ENCODE assay signal across 6 cellular contexts in genomic region chr12:55818140-55818728, GRCh38. TPM values are rescaled to one million over a fixed set of nuclear protein-coding genes. Genes with fewer than 3 reads are reported as not detected.
DNase-seq lines count a peak whose midpoint lies in the region; ATAC-seq and TF ChIP-seq lines count a peak whose summit lies in the region.

No MANE protein-coding gene starts in this region.

- H3K4me1 ChIP-seq in PC-9 (replicated peaks; ENCODE audit: insufficient read depth) (peaks cover 18% of the 10 kb centered on the region), iPS DF 6.9 (ENCODE audit: control insufficient read depth, insufficient read depth, low read length) (no peaks in the 10 kb centered on the region)

- H3K4me2 ChIP-seq in PC-9: peak overlapping the region; percentile 87

- TSS peak; percentile 66 for BruUV-seq in PC-9 (replicated peaks; lab: Mats Ljungman, UMichigan)

- H3K79me2 ChIP-seq in PC-9 (ENCODE audit: low read depth): peaks cover 66% of the 10 kb centered on the region

- peaks cover 19% of the 10 kb centered on the region for H4K20me1 ChIP-seq in PC-9 (ENCODE audit: insufficient read depth)

- no peaks in the 10 kb centered on the region for H3K9me2 ChIP-seq in PC-9 (ENCODE audit: insufficient read depth)

- no peaks in the 10 kb centered on the region for H3K9me3 Mint-ChIP-seq in activated naive CD4-positive, alpha-beta T cell treated with anti-CD3 and anti-CD28 coated beads, Interleukin-2, amount 10 ng/mL, durations not matched to agents 7 days and 5 days

- CTCF ChIA-PET in PC-9 (lab: Charles Lee): interaction anchor here (0.6 to 1.4 kb wide), 11 partner anchors 8 to 222 kb away, joined by 3 to 10 read pairs (median 4); partner anchors contain the start of genes DNAJC14, PYM1 and RAB5B
- CTCF ChIA-PET in activated naive CD4-positive, alpha-beta T cell treated with anti-CD3 and anti-CD28 coated beads, Interleukin-2, amount 10 ng/mL, durations not matched to agents 7 days and 5 days (lab: Charles Lee): interaction anchor here (0.9 to 6.5 kb wide), 11 partner anchors 12 to 155 kb away, joined by 3 to 33 read pairs (median 5); partner anchors contain the start of genes DNAJC14, PYM1 and RAB5B

- peaks cover 42% of the 10 kb centered on the region for H3K36me3 Mint-ChIP-seq in activated naive CD4-positive, alpha-beta T cell treated with anti-CD3 and anti-CD28 coated beads, Interleukin-2, amount 10 ng/mL, durations not matched to agents 7 days and 5 days

- H3K4me3 ChIP-seq in AG09309 (ENCODE audit: control insufficient read depth, low read depth, low read length): peak overlapping the region; percentile 97
- H3K4me3 ChIP-seq in PC-9: peak overlapping the region; percentile 72
- peak overlapping the region; percentile 75 for H3K4me3 ChIP-seq in iPS DF 6.9 (ENCODE audit: low read length)

- POLR2A ChIA-PET in PC-9 (lab: Charles Lee; ENCODE audit: unreplicated experiment): interaction anchor here (0.6 to 1.7 kb wide), 13 partner anchors 11 to 403 kb away, joined by 3 to 59 read pairs (median 8); partner anchors contain the start of genes DNAJC14, MMP19, PYM1 and RAB5B

- no peak overlapping the region for H3K4me3 Mint-ChIP-seq in activated naive CD4-positive, alpha-beta T cell treated with anti-CD3 and anti-CD28 coated beads, Interleukin-2, amount 10 ng/mL, durations not matched to agents 7 days and 5 days

- H2AFZ ChIP-seq in PC-9: peak overlapping the region; percentile 87

- no peaks in the 10 kb centered on the region for H3K27me3 ChIP-seq in PC-9 (ENCODE audit: insufficient read depth, low read depth)
- no peaks in the 10 kb centered on the region for H3K27me3 ChIP-seq in iPS DF 6.9 (ENCODE audit: control insufficient read depth, insufficient read depth, low read length)

- H3K27ac Mint-ChIP-seq in activated naive CD4-positive, alpha-beta T cell treated with anti-CD3 and anti-CD28 coated beads, Interleukin-2, amount 10 ng/mL, durations not matched to agents 7 days and 5 days: no peak overlapping the region

- H3K4me1 Mint-ChIP-seq in activated naive CD4-positive, alpha-beta T cell treated with anti-CD3 and anti-CD28 coated beads, Interleukin-2, amount 10 ng/mL, durations not matched to agents 7 days and 5 days: peaks cover 43% of the 10 kb centered on the region

- H3K27ac ChIP-seq in PC-9: peak overlapping the region; percentile 37; the same call in 1 of the 2 replicates
- H3K27ac ChIP-seq in iPS DF 6.9 (ENCODE audit: low read length): no peak overlapping the region

- ATAC-seq in GM21717 (IDR thresholded peaks at IDR 0.05; ENCODE audit: unreplicated experiment): peak; percentile 30

- H3F3A ChIP-seq in PC-9 (ENCODE audit: insufficient read depth, low read depth): peaks cover 20% of the 10 kb centered on the region

- intact Hi-C loops in PC-9 (cut with micrococcal nuclease; ENCODE audit: unreplicated experiment): loop anchor here (5.0 kb wide), 3 partner anchors 76 to 224 kb away; partner anchors contain the start of genes GDF11, PYM1 and RPS26

- no CpG with 5 or more reads among the region's 17 CpGs for WGBS in iPS DF 6.9 (ENCODE audit: insufficient coverage, insufficient read length)

- H3K36me3 ChIP-seq in PC-9 (ENCODE audit: low read depth): peaks cover 24% of the 10 kb centered on the region
- peaks cover 12% of the 10 kb centered on the region; the same call in 1 of the 2 replicates for H3K36me3 ChIP-seq in iPS DF 6.9 (ENCODE audit: control insufficient read depth, insufficient read depth, low read length)

- DNase-seq in AG09309 (ENCODE audit: low read depth): no peak
- peak in 1 of 2 experiments; percentile 39 for DNase-seq in PC-9
- DNase-seq in iPS DF 6.9 (ENCODE audit: low read depth, low spot score): no peak
- DNase-seq in NCI-H69 (lab: John Stamatoyannopoulos, UW): no peak
- no peak for DNase-seq in activated naive CD4-positive, alpha-beta T cell treated with anti-CD3 and anti-CD28 coated beads, Interleukin-2, amount 10 ng/mL, durations not matched to agents 7 days and 5 days

- TF ChIP-seq CTCF in AG09309 (IDR thresholded peaks at IDR 0.05; ENCODE audit: control insufficient read depth, insufficient read depth, low read depth, low read length, missing control alignments) (no peak), PC-9 (conservative IDR thresholded peaks at IDR 0.05) (no peak)

- no peaks in the 10 kb centered on the region for H3K9me3 ChIP-seq in PC-9 (ENCODE audit: insufficient read depth, low read depth)
- no peaks in the 10 kb centered on the region for H3K9me3 ChIP-seq in iPS DF 6.9 (ENCODE audit: control insufficient read depth, insufficient read depth, low read length)

- H3K27me3 Mint-ChIP-seq in activated naive CD4-positive, alpha-beta T cell treated with anti-CD3 and anti-CD28 coated beads, Interleukin-2, amount 10 ng/mL, durations not matched to agents 7 days and 5 days: no peaks in the 10 kb centered on the region

RNA-seq across cellular contexts. Expression of gene ORMDL2, which starts 0.4 kb away (rescaled TPM):
- 22.5 and 22.9 TPM in 2 replicates for total RNA-seq in PC-9 (2021)

RNA-seq across cellular contexts. Expression of gene SARNP, which starts 0.7 kb away (rescaled TPM):
- 65.6 and 74.8 TPM in 2 replicates for total RNA-seq in PC-9 (2021)

RNA-seq across cellular contexts. Expression of gene DNAJC14, which starts 11.2 kb away (rescaled TPM):
- total RNA-seq in PC-9 (2021): 27.6 and 31.1 TPM in 2 replicates

RNA-seq across cellular contexts. Expression of gene MMP19, which starts 24.5 kb away (rescaled TPM):
- 0.60 and 0.83 TPM in 2 replicates for total RNA-seq in PC-9 (2021)
